In the genomic region with DNA sequence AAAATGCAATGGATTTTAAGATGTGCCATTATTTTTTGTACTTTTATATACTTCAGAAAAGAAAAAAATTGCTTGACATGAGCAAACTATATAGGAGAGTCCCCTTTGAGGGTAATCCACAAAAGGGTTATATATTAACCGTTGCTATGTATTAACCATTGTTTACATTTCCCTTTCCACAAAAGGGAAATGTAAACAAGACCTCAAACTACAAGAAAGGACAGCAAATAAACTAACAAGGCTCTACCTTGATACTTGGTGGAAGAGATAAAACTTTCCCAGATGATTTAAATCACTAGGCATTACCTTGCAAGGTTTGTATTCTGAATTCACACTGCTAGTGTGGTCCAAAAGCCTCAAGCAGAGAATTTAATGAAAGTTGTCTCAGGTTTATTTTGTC, we compare ENCODE assay signal across 16 cellular contexts.
DNase-seq lines count a peak whose midpoint lies in the region; ATAC-seq, FAIRE-seq and TF ChIP-seq lines count a peak whose summit lies in the region.
"Had no signal": no experiment of that assay in that cellular context is flagged by ENCODE, and none has a peak within 500 bp of the region (broad histone marks: within the 10 kb centered on the region; RNA-seq: fewer than 3 reads in every experiment).

No MANE protein-coding gene starts in this region.

- ATAC-seq in body of pancreas (peak; percentile 40), pancreas (peak in 3 of 4 donors; percentile 51 to 77 (median 52)), upper lobe of right lung (no peak)
- ATAC-seq: GM12878, GM23338 had no signal

- H3K27me3 ChIP-seq in body of pancreas: no peaks in the 10 kb centered on the region
- no peaks in the 10 kb centered on the region for H3K27me3 ChIP-seq in pancreas
- H3K27me3 ChIP-seq in upper lobe of right lung: no peaks in the 10 kb centered on the region
- H3K27me3 ChIP-seq: BLaER1 treated with 17β-estradiol and CSF1 and Interleukin-3, amounts not matched to agents 10 nM and 100 nM had no signal

- FAIRE-seq in pancreas (lab: Jason Lieb, UNC): no peak
- FAIRE-seq: GM12878 had no signal

- no peak overlapping the region for H3K27ac ChIP-seq in body of pancreas
- no peak overlapping the region for H3K27ac ChIP-seq in pancreas
- H3K27ac ChIP-seq in upper lobe of right lung: no peak overlapping the region
- H3K27ac ChIP-seq: BLaER1 treated with 17β-estradiol and CSF1 and Interleukin-3, amounts not matched to agents 10 nM and 100 nM had no signal

- H3K4me3 ChIP-seq in body of pancreas (no peak overlapping the region), pancreas (no peak overlapping the region), upper lobe of right lung (no peak overlapping the region)
- H3K4me3 ChIP-seq: BLaER1 treated with 17β-estradiol and CSF1 and Interleukin-3, amounts not matched to agents 10 nM and 100 nM; GM12878; GM23338 had no signal

- intact Hi-C loops in body of pancreas (cut with DNase I): no loop called here
- intact Hi-C loops in pancreas (cut with DNase I): no loop called here
- intact Hi-C loops in upper lobe of right lung (cut with DNase I): no loop called here

- DNase-seq in NCI-H510A treated with DMSO at 0.1 percent for 48 hours (lab: John Stamatoyannopoulos, UW) (peak; percentile 12), NCI-H510A (lab: John Stamatoyannopoulos, UW) (no peak), HuH-7.5 (ENCODE audit: low spot score) (peak; percentile 32), body of pancreas (no peak), pancreas (no peak), dedifferentiated amniotic fluid mesenchymal stem cell (ENCODE audit: extremely low spot score) (no peak), upper lobe of right lung (no peak)
- DNase-seq in activated CD8-positive, alpha-beta memory T cell treated with anti-CD3 and anti-CD28 coated beads for 24 hours: no peak
- DNase-seq: 8988T; ACHN; CD4-positive, CD25-positive, alpha-beta regulatory T cell; DMS79; H9 had no signal

- 13 to 16% methylated on average over 1 of the region's 1 CpG for WGBS in body of pancreas, 2 donors
- WGBS in pancreas, 2 donors: 4 to 10% methylated on average over 1 of the region's 1 CpG

- no peaks in the 10 kb centered on the region for H3K36me3 ChIP-seq in body of pancreas (replicated peaks in 1 of 2; ENCODE audit: insufficient read depth in 1 of 2, low read depth in 2 of 2)
- no peaks in the 10 kb centered on the region for H3K36me3 ChIP-seq in pancreas
- H3K36me3 ChIP-seq in upper lobe of right lung: no peaks in the 10 kb centered on the region
- H3K36me3 ChIP-seq: BLaER1 treated with 17β-estradiol and CSF1 and Interleukin-3, amounts not matched to agents 10 nM and 100 nM had no signal

- TF ChIP-seq POLR2A in body of pancreas (IDR thresholded peaks at IDR 0.05): no peak

- H3K4me1 ChIP-seq in body of pancreas: no peaks in the 10 kb centered on the region
- H3K4me1 ChIP-seq in pancreas: no peaks in the 10 kb centered on the region
- no peaks in the 10 kb centered on the region for H3K4me1 ChIP-seq in upper lobe of right lung
- H3K4me1 ChIP-seq: BLaER1 treated with 17β-estradiol and CSF1 and Interleukin-3, amounts not matched to agents 10 nM and 100 nM had no signal

- H3K9me3 ChIP-seq in body of pancreas (no peaks in the 10 kb centered on the region), pancreas (no peaks in the 10 kb centered on the region), upper lobe of right lung (no peaks in the 10 kb centered on the region)
- H3K9me3 ChIP-seq: BLaER1 treated with 17β-estradiol and CSF1 and Interleukin-3, amounts not matched to agents 10 nM and 100 nM had no signal

- no peak for TF ChIP-seq CTCF in body of pancreas (IDR thresholded peaks at IDR 0.05)
- TF ChIP-seq CTCF in pancreas (IDR thresholded peaks at IDR 0.05): no peak
- TF ChIP-seq CTCF in upper lobe of right lung (IDR thresholded peaks at IDR 0.05): no peak

Comparison
In these comparisons a context has a peak if more than half of its experiments do, and no peak if none do; other contexts are left out.
1. DNase-seq: peak in NCI-H510A treated with DMSO at 0.1 percent for 48 hours (single experiment) and HuH-7.5 (single experiment); none in NCI-H510A (single experiment), body of pancreas (0 of 4), pancreas (0 of 6), dedifferentiated amniotic fluid mesenchymal stem cell (single experiment), upper lobe of right lung (single experiment) and activated CD8-positive, alpha-beta memory T cell treated with anti-CD3 and anti-CD28 coated beads for 24 hours (single experiment).